ENCODE assay signal across 21 cellular contexts in genomic region chr20:10385850-10386544, GRCh38. TPM values are rescaled to one million over a fixed set of nuclear protein-coding genes. Genes with fewer than 3 reads are reported as not detected.
DNase-seq lines count a peak whose midpoint lies in the region; ATAC-seq, FAIRE-seq and TF ChIP-seq lines count a peak whose summit lies in the region.
"Had no signal": no experiment of that assay in that cellular context is flagged by ENCODE, and none has a peak within 500 bp of the region (broad histone marks: within the 10 kb centered on the region; RNA-seq: fewer than 3 reads in every experiment).

No MANE protein-coding gene starts in this region.

- peak; percentile 90 for FAIRE-seq in A549 (lab: Jason Lieb, UNC)
- FAIRE-seq: GM12878 had no signal

- in situ Hi-C loops in brain microvascular endothelial cell (cut with HindIII; ENCODE audit: low pct_ligation_motif_present, low sequenced_read_pairs) = no loop called here

- H3K9me3 ChIP-seq in A549 (peaks cover 3% of the 10 kb centered on the region; the same call in 1 of the 3 replicates), body of pancreas (no peaks in the 10 kb centered on the region)
- H3K9me3 ChIP-seq: BE2C, SJSA1 had no signal

- no peaks in the 10 kb centered on the region for H3K27me3 ChIP-seq in brain microvascular endothelial cell (replicated peaks)
- no peaks in the 10 kb centered on the region for H3K27me3 ChIP-seq in foreskin keratinocyte
- no peaks in the 10 kb centered on the region for H3K27me3 ChIP-seq in body of pancreas
- H3K27me3 ChIP-seq: BE2C, SJSA1 had no signal

- POLR2A ChIA-PET in A549 (lab: Yijun Ruan, JAX) = no interaction called here

- H3K36me3 ChIP-seq in brain microvascular endothelial cell (replicated peaks) (no peaks in the 10 kb centered on the region), body of pancreas (replicated peaks in 1 of 2; ENCODE audit: insufficient read depth in 1 of 2, low read depth in 2 of 2) (no peaks in the 10 kb centered on the region)
- H3K36me3 ChIP-seq: BE2C, SJSA1 had no signal

- no peak for TF ChIP-seq EP300 in A549 (IDR thresholded peaks at IDR 0.05)

- WGBS in A549 (ENCODE audit: missing lambda C conversion rate) = 70% methylated on average over 4 of the region's 4 CpGs
- 36 to 43% methylated on average over 4 of the region's 4 CpGs for WGBS in body of pancreas, 2 donors

- TF ChIP-seq CTCF in A549 (IDR thresholded peaks at IDR 0.05) = no peak
- TF ChIP-seq CTCF in brain microvascular endothelial cell (IDR thresholded peaks at IDR 0.05; ENCODE audit: low read depth, low read length, missing control alignments) = no peak
- no peak for TF ChIP-seq CTCF in foreskin keratinocyte (conservative IDR thresholded peaks at IDR 0.05)
- TF ChIP-seq CTCF in body of pancreas (IDR thresholded peaks at IDR 0.05) = no peak

- H3K4me1 ChIP-seq in A549 = peaks cover 8% of the 10 kb centered on the region; the same call in 2 of the 3 replicates
- H3K4me1 ChIP-seq in foreskin keratinocyte = no peaks in the 10 kb centered on the region
- no peaks in the 10 kb centered on the region for H3K4me1 ChIP-seq in body of pancreas

- DNase-seq in A549 (ENCODE audit: low read depth in 1 of 2, low spot score in 1 of 2) (no peak), NCI-H2227 treated with DMSO at 0.1 percent for 48 hours (lab: John Stamatoyannopoulos, UW) (peak; percentile 47), brain microvascular endothelial cell (peak; percentile 27), foreskin keratinocyte (peak; percentile 17 to 44), NCI-H1930 (lab: John Stamatoyannopoulos, UW) (no peak), body of pancreas (no peak), NCI-H1092 (lab: John Stamatoyannopoulos, UW) (no peak)
- DNase-seq: ACHN; BE2C; CD4-positive, alpha-beta memory T cell; DMS79; GOT3; Karpas-422; NCI-H1417; NCI-H2029 treated with DMSO at 0.1 percent for 48 hours; NCI-H226; NCI-H526 treated with DMSO at 0.1 percent for 48 hours; PC-3 had no signal

- H3K27ac ChIP-seq in A549 (peak overlapping the region in 1 of 2 experiments; percentile 53; a peak in 3 of 6 replicates), brain microvascular endothelial cell (no peak overlapping the region), foreskin keratinocyte (no peak overlapping the region), body of pancreas (no peak overlapping the region)
- H3K27ac ChIP-seq: SJSA1 had no signal

- H3K4me2 ChIP-seq in A549 = no peak overlapping the region

- H3K4me3 ChIP-seq in A549 (no peak overlapping the region), brain microvascular endothelial cell (ENCODE audit: low read depth, low read length) (no peak overlapping the region), body of pancreas (no peak overlapping the region)
- H3K4me3 ChIP-seq: GM12878, SJSA1 had no signal

- no peak for TF ChIP-seq RAD21 in A549 (conservative IDR thresholded peaks at IDR 0.05 in 1 of 2, IDR thresholded peaks at IDR 0.05 in 1 of 2)

- ATAC-seq in A549 (no peak), foreskin keratinocyte (no peak), body of pancreas (no peak), GM21528 (IDR thresholded peaks at IDR 0.05; ENCODE audit: low FRiP score, unreplicated experiment) (no peak)
- ATAC-seq: GM12878, PC-3 had no signal

- intact Hi-C loops in body of pancreas (cut with DNase I) = no loop called here

- CTCF ChIA-PET in A549 (lab: Yijun Ruan, JAX) = interaction anchor here (1.4 to 2.1 kb wide), 5 partner anchors 9 to 408 kb away, joined by 3 to 6 read pairs (median 6); no protein-coding TSS in a partner anchor

- TF ChIP-seq POLR2A in A549 (IDR thresholded peaks at IDR 0.05; ENCODE audit: low read length) = no peak
- TF ChIP-seq POLR2A in body of pancreas (IDR thresholded peaks at IDR 0.05) = no peak

TF ChIP-seq in A549, 52 proteins besides CTCF, POLR2A, EP300 and RAD21:
- no peak for TF ChIP-seq GATA3 (IDR thresholded peaks at IDR 0.05; ENCODE audit: borderline replicate concordance)
- TF ChIP-seq TFCP2L1 (CRISPR knock-in tag; IDR thresholded peaks at IDR 0.05) = no peak
- TF ChIP-seq NFE2L2 (conservative IDR thresholded peaks at IDR 0.05; ENCODE audit: low read length) = no peak
- TF ChIP-seq MAX (IDR thresholded peaks at IDR 0.05) = no peak
- TF ChIP-seq POLR2AphosphoS2 (conservative IDR thresholded peaks at IDR 0.05; ENCODE audit: low read length) = no peak
- no peak for TF ChIP-seq MYC (IDR thresholded peaks at IDR 0.05; ENCODE audit: borderline replicate concordance, low read length)
- no peak for TF ChIP-seq HOXB5 (CRISPR knock-in tag; IDR thresholded peaks at IDR 0.05)

RNA-seq across cellular contexts. Expression of gene MKKS, which starts 48.0 kb away (rescaled TPM):
- polyA plus RNA-seq in A549 (2011; rRNA removed) (85.2 and 94.2 TPM in 2 replicates), A549 (2017; fragmentation: RNase III; extraction: RNeasy Plus Mini Kit Qiagen cat#74134 plus additional on column Dnase treatment) (24.3 to 27.6 TPM (median 25.8 TPM) in 3 replicates), foreskin keratinocyte (15.7 and 16.5 TPM in 2 replicates)
- polyA plus RNA-seq in A549 (2012; cell fraction: cytosol; rRNA removed) = 16.8 and 17.8 TPM in 2 replicates
- polyA plus RNA-seq in A549 (2012; cell fraction: nucleus; rRNA removed) = 4.5 and 7.3 TPM in 2 replicates
- polyA minus RNA-seq in A549 (2011; rRNA and poly(A)+ RNA removed) = 24.7 and 24.9 TPM in 2 replicates
- total RNA-seq in foreskin keratinocyte (21.5 and 23.3 TPM in 2 replicates), body of pancreas (1 to 10 TPM; 5.3 to 8.6 TPM)

RNA-seq across cellular contexts. Expression of gene SLX4IP, which starts 49.1 kb away (rescaled TPM):
- polyA plus RNA-seq in A549 (2011; rRNA removed) (7.5 and 8.0 TPM in 2 replicates), A549 (2017; fragmentation: RNase III; extraction: RNeasy Plus Mini Kit Qiagen cat#74134 plus additional on column Dnase treatment) (3.3 to 3.5 TPM (median 3.4 TPM) in 3 replicates), foreskin keratinocyte (1.3 and 1.4 TPM in 2 replicates)
- polyA plus RNA-seq in A549 (2012; cell fraction: cytosol; rRNA removed) = 0.83 and 1.0 TPM in 2 replicates
- 2.0 and 2.9 TPM in 2 replicates for polyA plus RNA-seq in A549 (2012; cell fraction: nucleus; rRNA removed)
- polyA minus RNA-seq in A549 (2011; rRNA and poly(A)+ RNA removed) = 17.4 and 18.8 TPM in 2 replicates
- total RNA-seq in foreskin keratinocyte (5.1 and 5.4 TPM in 2 replicates), body of pancreas (1 to 10 TPM; 4.3 to 4.7 TPM)

Comparison
In these comparisons a context has a peak if more than half of its experiments do, and no peak if none do; other contexts are left out.
1. DNase-seq: peak in NCI-H2227 treated with DMSO at 0.1 percent for 48 hours (single experiment), brain microvascular endothelial cell (single experiment) and foreskin keratinocyte (2 of 2); none in A549 (0 of 2), NCI-H1930 (0 of 2), body of pancreas (0 of 4) and NCI-H1092 (single experiment).